11 cellular contexts compared by ENCODE assay signal in genomic region chr3:46370784-46371183, GRCh38. TPM values are rescaled to one million over a fixed set of nuclear protein-coding genes. Genes with fewer than 3 reads are reported as not detected.
A peak's percentile ranks its signal among the peaks of the same experiment; 100 is the strongest.
DNase-seq lines count a peak whose midpoint lies in the region; ATAC-seq lines count a peak whose summit lies in the region.
"Had no signal": no experiment of that assay in that cellular context is flagged by ENCODE, and none has a peak within 500 bp of the region (broad histone marks: within the 10 kb centered on the region; RNA-seq: fewer than 3 reads in every experiment).

Gene CCR5 (plus strand): TSS chr3:46370946. CDS start chr3:46372903, 1,957 bp downstream.

- no peaks in the 10 kb centered on the region for H3K36me3 Mint-ChIP-seq in activated naive CD8-positive, alpha-beta T cell
- H3K36me3 Mint-ChIP-seq in naive thymus-derived CD8-positive, alpha-beta T cell = no peaks in the 10 kb centered on the region

- H3K4me3 ChIP-seq in Jurkat, Clone E6-1 (ENCODE audit: low read length) = no peak within 1 kb of the TSS

- DNase-seq in CD1c-positive myeloid dendritic cell (ENCODE audit: extremely low spot score) (peak; percentile 41), SHP77 treated with DMSO at 0.1 percent for 48 hours (lab: John Stamatoyannopoulos, UW) (no peak), Right ventricle myocardium inferior (ENCODE audit: missing footprints) (no peak)
- peak; percentile 74 for DNase-seq in Jurkat, Clone E6-1 (ENCODE audit: low read depth, low spot score)
- DNase-seq in naive thymus-derived CD8-positive, alpha-beta T cell = peak in 3 of 10 donors; percentile 21 to 38 (median 26)
- DNase-seq: kidney glomerular epithelial cell, NCI-H187 treated with DMSO at 0.1 percent for 48 hours had no signal

- no peaks in the 10 kb centered on the region for H3K27me3 Mint-ChIP-seq in activated naive CD8-positive, alpha-beta T cell
- peaks cover 0 to 7% (median 3%) of the 10 kb centered on the region in 5 donors for H3K27me3 Mint-ChIP-seq in naive thymus-derived CD8-positive, alpha-beta T cell

- peak in 1 of 2 donors; percentile 70 for ATAC-seq in naive thymus-derived CD8-positive, alpha-beta T cell
- no peak for ATAC-seq in GM21786 (IDR thresholded peaks at IDR 0.05; ENCODE audit: unreplicated experiment)
- ATAC-seq in GM21528 (IDR thresholded peaks at IDR 0.05; ENCODE audit: low FRiP score, unreplicated experiment) = no peak
- no peak for ATAC-seq in Right ventricle myocardium inferior

- H3K4me1 Mint-ChIP-seq in activated naive CD8-positive, alpha-beta T cell (ENCODE audit: low read depth) = peaks cover 58% of the 10 kb centered on the region
- H3K4me1 Mint-ChIP-seq in naive thymus-derived CD8-positive, alpha-beta T cell = peaks cover 12 to 64% (median 38%) of the 10 kb centered on the region in 4 donors

- POLR2A ChIA-PET in naive thymus-derived CD8-positive, alpha-beta T cell (lab: Charles Lee) = no interaction called here

- peak within 1 kb of the TSS; percentile 5 for H3K4me3 Mint-ChIP-seq in activated naive CD8-positive, alpha-beta T cell
- peak within 1 kb of the TSS in 7 of 10 donors; percentile 0 to 70 (median 30) for H3K4me3 Mint-ChIP-seq in naive thymus-derived CD8-positive, alpha-beta T cell

- H3K9me3 Mint-ChIP-seq in activated naive CD8-positive, alpha-beta T cell (ENCODE audit: low read depth) = no peaks in the 10 kb centered on the region
- no peaks in the 10 kb centered on the region for H3K9me3 Mint-ChIP-seq in naive thymus-derived CD8-positive, alpha-beta T cell

- intact Hi-C loops in Right ventricle myocardium inferior (cut with DNase I) = loop anchor here (5.0 kb wide), 1 partner anchor 283 kb away; no protein-coding TSS in a partner anchor

- peak within 1 kb of the TSS; percentile 72 for H3K27ac Mint-ChIP-seq in activated naive CD8-positive, alpha-beta T cell
- H3K27ac Mint-ChIP-seq in naive thymus-derived CD8-positive, alpha-beta T cell = peak within 1 kb of the TSS in 8 of 10 donors; percentile 20 to 85 (median 58)
- H3K27ac Mint-ChIP-seq: progenitor cell of endocrine pancreas had no signal

RNA-seq across cellular contexts. Expression of gene CCR5, which starts in this region (rescaled TPM):
- polyA plus RNA-seq in Jurkat, Clone E6-1 (2012; ENCODE audit: insufficient read depth, insufficient read length) = not detected
- total RNA-seq in naive thymus-derived CD8-positive, alpha-beta T cell = under 1 TPM; 0.23 to 0.47 TPM
- polyA plus RNA-seq in naive thymus-derived CD8-positive, alpha-beta T cell = 1 to 10 TPM in 1 of 3 donors, under 1 TPM in 1, not detected in 1; 0.27 to 4.5 TPM
- 0.49 TPM for total RNA-seq in Right ventricle myocardium inferior
- total RNA-seq: progenitor cell of endocrine pancreas had no signal

Comparison
In these comparisons a context has a peak if more than half of its experiments do, and no peak if none do; other contexts are left out.
1. DNase-seq: peak in CD1c-positive myeloid dendritic cell (single experiment) and Jurkat, Clone E6-1 (single experiment); none in SHP77 treated with DMSO at 0.1 percent for 48 hours (single experiment) and Right ventricle myocardium inferior (single experiment).